20 cellular contexts compared by ENCODE assay signal in genomic region chr7:3733541-3734140, GRCh38.
"Had no signal": no experiment of that assay in that cellular context is flagged by ENCODE, and none has a peak within 500 bp of the region (broad histone marks: within the 10 kb centered on the region; RNA-seq: fewer than 3 reads in every experiment).

No MANE protein-coding gene starts in this region.

- DNase-seq: activated CD4-positive, alpha-beta T cell treated with anti-CD3 and anti-CD28 coated beads for 1 hour; activated CD4-positive, alpha-beta T cell treated with anti-CD3 and anti-CD28 coated beads, Interleukin-2, amount 50 U/mL, for 48 hours; activated naive CD4-positive, alpha-beta T cell treated with Interleukin-2 at 50 U/mL for 16 hours; aorta; caudate nucleus; colonic mucosa; foreskin keratinocyte; head of caudate nucleus; left colon; nephron progenitor cell; psoas muscle; stimulated activated CD4-positive, alpha-beta T cell treated with anti-CD3 and anti-CD28 coated beads, Interleukin-12 subunit alpha, Interleukin-12 subunit beta, amount 100 ng/mL, for 4 hours; stimulated activated CD4-positive, alpha-beta T cell treated with anti-CD3 and anti-CD28 coated beads, Interleukin-2, amount 100 ng/mL, for 24 hours; stomach; testis; upper lobe of right lung had no signal

- H3K4me3 ChIP-seq: colonic mucosa, lung, psoas muscle, stomach, testis, upper lobe of right lung had no signal

- H3K36me3 ChIP-seq: colonic mucosa, stomach, upper lobe of right lung had no signal

- H3K4me1 ChIP-seq: colonic mucosa, foreskin keratinocyte, psoas muscle, testis, upper lobe of right lung had no signal

- H3K9me3 ChIP-seq: colonic mucosa, testis, upper lobe of right lung had no signal

- H3K27ac ChIP-seq: colonic mucosa, foreskin keratinocyte, psoas muscle, stomach, testis, upper lobe of right lung had no signal

- ATAC-seq: activated T-helper 17 cell treated with anti-CD3 and anti-CD28 coated beads, Interleukin-2, amount 50 U/mL, for 72 hours; esophagus mucosa; foreskin keratinocyte; left colon; psoas muscle; sciatic nerve; upper lobe of right lung had no signal

- H3K27me3 ChIP-seq: colonic mucosa, foreskin keratinocyte, stomach, testis, upper lobe of right lung had no signal
